ENCODE assay signal across 17 cellular contexts in the genomic region with DNA sequence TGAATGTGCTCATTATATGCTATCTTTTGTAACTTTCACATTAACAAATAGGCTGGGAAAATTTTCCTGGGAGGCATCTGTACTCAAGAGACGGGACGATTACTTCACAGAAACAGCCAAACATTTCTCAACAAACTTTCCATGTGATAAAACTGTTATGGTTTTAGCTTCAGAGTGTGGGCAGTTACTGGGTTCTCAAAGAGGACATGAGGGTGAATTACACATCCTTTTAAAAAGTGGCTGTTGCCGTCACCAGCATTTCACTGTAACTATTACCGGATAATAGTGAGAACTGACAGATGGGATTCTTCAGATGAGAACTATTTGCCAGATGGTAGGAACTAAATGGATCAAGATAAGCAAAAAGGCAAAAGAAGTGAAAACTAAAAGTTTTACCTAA.
DNase-seq lines count a peak whose midpoint lies in the region; ATAC-seq and TF ChIP-seq lines count a peak whose summit lies in the region.
"Had no signal": no experiment of that assay in that cellular context is flagged by ENCODE, and none has a peak within 500 bp of the region (broad histone marks: within the 10 kb centered on the region; RNA-seq: fewer than 3 reads in every experiment).

No MANE protein-coding gene starts in this region.

- H3K9me3 Mint-ChIP-seq in nephron: no peaks in the 10 kb centered on the region
- no peaks in the 10 kb centered on the region for H3K9me3 Mint-ChIP-seq in stimulated activated effector memory CD8-positive, alpha-beta T cell treated with anti-CD3 and anti-CD28 coated beads, Interleukin-12 subunit alpha, Interleukin-12 subunit beta, amount 100 ng/mL, for 72 hours
- H3K9me3 Mint-ChIP-seq in activated CD4-positive, alpha-beta T cell treated with anti-CD3 and anti-CD28 coated beads, Interleukin-2, amount 10 ng/mL, durations not matched to agents 7 days and 5 days: no peaks in the 10 kb centered on the region
- H3K9me3 Mint-ChIP-seq: activated naive CD8-positive, alpha-beta T cell treated with anti-CD3 and anti-CD28 coated beads, Interleukin-2, amount 50 U/mL, for 24 hours; activated T-cell treated with anti-CD3 and anti-CD28 coated beads, Interleukin-2, amount 50 U/mL, for 72 hours; CD8-positive, alpha-beta memory T cell; memory B cell had no signal

- peaks cover 5% of the 10 kb centered on the region for H3K36me3 Mint-ChIP-seq in nephron (ENCODE audit: low read depth)
- H3K36me3 Mint-ChIP-seq in stimulated activated effector memory CD8-positive, alpha-beta T cell treated with anti-CD3 and anti-CD28 coated beads, Interleukin-12 subunit alpha, Interleukin-12 subunit beta, amount 100 ng/mL, for 72 hours: no peaks in the 10 kb centered on the region
- no peaks in the 10 kb centered on the region for H3K36me3 Mint-ChIP-seq in activated CD4-positive, alpha-beta T cell treated with anti-CD3 and anti-CD28 coated beads, Interleukin-2, amount 10 ng/mL, durations not matched to agents 7 days and 5 days (ENCODE audit: low read depth)
- H3K36me3 Mint-ChIP-seq: CD8-positive, alpha-beta memory T cell; memory B cell had no signal

- H3K27me3 Mint-ChIP-seq in nephron (ENCODE audit: low read depth): no peaks in the 10 kb centered on the region
- no peaks in the 10 kb centered on the region for H3K27me3 Mint-ChIP-seq in activated CD4-positive, alpha-beta T cell treated with anti-CD3 and anti-CD28 coated beads, Interleukin-2, amount 10 ng/mL, durations not matched to agents 7 days and 5 days
- H3K27me3 Mint-ChIP-seq: activated naive CD8-positive, alpha-beta T cell treated with anti-CD3 and anti-CD28 coated beads, Interleukin-2, amount 50 U/mL, for 24 hours; CD8-positive, alpha-beta memory T cell; memory B cell had no signal

- no peak overlapping the region for H3K4me3 Mint-ChIP-seq in nephron
- H3K4me3 Mint-ChIP-seq in stimulated activated effector memory CD8-positive, alpha-beta T cell treated with anti-CD3 and anti-CD28 coated beads, Interleukin-12 subunit alpha, Interleukin-12 subunit beta, amount 100 ng/mL, for 72 hours: no peak overlapping the region
- no peak overlapping the region for H3K4me3 Mint-ChIP-seq in activated CD4-positive, alpha-beta T cell treated with anti-CD3 and anti-CD28 coated beads, Interleukin-2, amount 10 ng/mL, durations not matched to agents 7 days and 5 days
- H3K4me3 Mint-ChIP-seq: activated naive CD8-positive, alpha-beta T cell treated with anti-CD3 and anti-CD28 coated beads, Interleukin-2, amount 50 U/mL, for 24 hours; activated T-cell treated with anti-CD3 and anti-CD28 coated beads, Interleukin-2, amount 50 U/mL, for 72 hours; CD8-positive, alpha-beta memory T cell; memory B cell had no signal

- H3K4me3 ChIP-seq in AG10803 (ENCODE audit: low read length): no peak overlapping the region
- H3K4me3 ChIP-seq: A549, SJCRH30 had no signal

- CTCF ChIA-PET in activated CD4-positive, alpha-beta T cell treated with anti-CD3 and anti-CD28 coated beads, Interleukin-2, amount 10 ng/mL, durations not matched to agents 7 days and 5 days (lab: Charles Lee): interaction anchor here (1.4 kb wide), 1 partner anchor 12 kb away, joined by 3 read pairs; no protein-coding TSS in a partner anchor

- no peak for TF ChIP-seq CTCF in AG10803 (conservative IDR thresholded peaks at IDR 0.05; ENCODE audit: low read length)
- no peak for TF ChIP-seq CTCF in nephron (IDR thresholded peaks at IDR 0.05; ENCODE audit: unreplicated experiment in 3 of 3)

- peak overlapping the region in 2 of 3 experiments; percentile 2 to 83 for H3K27ac Mint-ChIP-seq in nephron
- no peak overlapping the region for H3K27ac Mint-ChIP-seq in stimulated activated effector memory CD8-positive, alpha-beta T cell treated with anti-CD3 and anti-CD28 coated beads, Interleukin-12 subunit alpha, Interleukin-12 subunit beta, amount 100 ng/mL, for 72 hours
- H3K27ac Mint-ChIP-seq in activated CD4-positive, alpha-beta T cell treated with anti-CD3 and anti-CD28 coated beads, Interleukin-2, amount 10 ng/mL, durations not matched to agents 7 days and 5 days: no peak overlapping the region
- H3K27ac Mint-ChIP-seq: activated naive CD8-positive, alpha-beta T cell treated with anti-CD3 and anti-CD28 coated beads, Interleukin-2, amount 50 U/mL, for 24 hours; activated T-cell treated with anti-CD3 and anti-CD28 coated beads, Interleukin-2, amount 50 U/mL, for 72 hours; CD8-positive, alpha-beta memory T cell; memory B cell had no signal

- ATAC-seq in stimulated activated effector memory CD8-positive, alpha-beta T cell treated with anti-CD3 and anti-CD28 coated beads, Interleukin-12 subunit alpha, Interleukin-12 subunit beta, amount 100 ng/mL, for 72 hours: no peak
- ATAC-seq in HG02885 (IDR thresholded peaks at IDR 0.05; ENCODE audit: poor library complexity, unreplicated experiment): no peak
- ATAC-seq: A549; activated naive CD8-positive, alpha-beta T cell treated with anti-CD3 and anti-CD28 coated beads, Interleukin-2, amount 50 U/mL, for 24 hours; activated T-cell treated with anti-CD3 and anti-CD28 coated beads, Interleukin-2, amount 50 U/mL, for 72 hours had no signal

- DNase-seq in AG10803 (ENCODE audit: low read depth): peak; percentile 83
- peak; percentile 81 to 88 for DNase-seq in NCI-H524 (lab: John Stamatoyannopoulos, UW)
- DNase-seq in fibroblast of peridontal ligament (ENCODE audit: extremely low read depth): peak; percentile 83
- DNase-seq in activated CD8-positive, alpha-beta memory T cell treated with anti-CD3 and anti-CD28 coated beads for 24 hours: no peak
- no peak for DNase-seq in stimulated activated effector memory CD8-positive, alpha-beta T cell treated with anti-CD3 and anti-CD28 coated beads, Interleukin-12 subunit alpha, Interleukin-12 subunit beta, amount 100 ng/mL, for 72 hours (ENCODE audit: low spot score in 2 of 2)
- no peak for DNase-seq in activated CD4-positive, alpha-beta T cell treated with anti-CD3 and anti-CD28 coated beads, Interleukin-2, amount 10 ng/mL, durations not matched to agents 7 days and 5 days
- DNase-seq: activated naive CD8-positive, alpha-beta T cell treated with anti-CD3 and anti-CD28 coated beads, Interleukin-2, amount 50 U/mL, for 24 hours; activated T-cell treated with anti-CD3 and anti-CD28 coated beads, Interleukin-2, amount 50 U/mL, for 72 hours; CD8-positive, alpha-beta memory T cell; cortex of kidney; EL; erythroblast had no signal

- H3K4me1 Mint-ChIP-seq in nephron: peaks cover 47% of the 10 kb centered on the region
- no peaks in the 10 kb centered on the region for H3K4me1 Mint-ChIP-seq in stimulated activated effector memory CD8-positive, alpha-beta T cell treated with anti-CD3 and anti-CD28 coated beads, Interleukin-12 subunit alpha, Interleukin-12 subunit beta, amount 100 ng/mL, for 72 hours
- no peaks in the 10 kb centered on the region for H3K4me1 Mint-ChIP-seq in activated CD4-positive, alpha-beta T cell treated with anti-CD3 and anti-CD28 coated beads, Interleukin-2, amount 10 ng/mL, durations not matched to agents 7 days and 5 days
- H3K4me1 Mint-ChIP-seq: activated naive CD8-positive, alpha-beta T cell treated with anti-CD3 and anti-CD28 coated beads, Interleukin-2, amount 50 U/mL, for 24 hours; CD8-positive, alpha-beta memory T cell; memory B cell had no signal

- POLR2A ChIA-PET in activated CD4-positive, alpha-beta T cell treated with anti-CD3 and anti-CD28 coated beads, Interleukin-2, amount 10 ng/mL, durations not matched to agents 7 days and 5 days (lab: Charles Lee): no interaction called here

Comparison
In these comparisons a context has a peak if more than half of its experiments do, and no peak if none do; other contexts are left out.
1. DNase-seq: peak in AG10803 (single experiment), NCI-H524 (2 of 2) and fibroblast of peridontal ligament (single experiment); none in activated CD8-positive, alpha-beta memory T cell treated with anti-CD3 and anti-CD28 coated beads for 24 hours (single experiment), stimulated activated effector memory CD8-positive, alpha-beta T cell treated with anti-CD3 and anti-CD28 coated beads, Interleukin-12 subunit alpha, Interleukin-12 subunit beta, amount 100 ng/mL, for 72 hours (0 of 2) and activated CD4-positive, alpha-beta T cell treated with anti-CD3 and anti-CD28 coated beads, Interleukin-2, amount 10 ng/mL, durations not matched to agents 7 days and 5 days (single experiment).
2. H3K27ac Mint-ChIP-seq: peak in nephron (2 of 3); none in stimulated activated effector memory CD8-positive, alpha-beta T cell treated with anti-CD3 and anti-CD28 coated beads, Interleukin-12 subunit alpha, Interleukin-12 subunit beta, amount 100 ng/mL, for 72 hours (single experiment) and activated CD4-positive, alpha-beta T cell treated with anti-CD3 and anti-CD28 coated beads, Interleukin-2, amount 10 ng/mL, durations not matched to agents 7 days and 5 days (single experiment).